ENCODE assay signal across 16 cellular contexts in genomic region chr22:17753401-17753989, GRCh38. TPM values are rescaled to one million over a fixed set of nuclear protein-coding genes. Genes with fewer than 3 reads are reported as not detected.
DNase-seq lines count a peak whose midpoint lies in the region; ATAC-seq and TF ChIP-seq lines count a peak whose summit lies in the region.
"Had no signal": no experiment of that assay in that cellular context is flagged by ENCODE, and none has a peak within 500 bp of the region (broad histone marks: within the 10 kb centered on the region; RNA-seq: fewer than 3 reads in every experiment).

No MANE protein-coding gene starts in this region.

- no peaks in the 10 kb centered on the region; the same call in 1 of the 2 replicates for H3K9me1 ChIP-seq in IMR-90 (ENCODE audit: insufficient read depth, low read length)

- intact Hi-C loops in IMR-90 (cut with micrococcal nuclease): no loop called here
- intact Hi-C loops in mucosa of descending colon (cut with DNase I, micrococcal nuclease): no loop called here

- no peak; the same call in 1 of the 2 replicates for ATAC-seq in IMR-90 (ENCODE audit: low read depth)
- ATAC-seq in mucosa of descending colon: peak; percentile 11
- no peak for ATAC-seq in GM21390 (IDR thresholded peaks at IDR 0.05; ENCODE audit: unreplicated experiment)
- ATAC-seq in HG03439 (IDR thresholded peaks at IDR 0.05; ENCODE audit: unreplicated experiment): no peak
- ATAC-seq in GM19467 (IDR thresholded peaks at IDR 0.05; ENCODE audit: unreplicated experiment): no peak

- CTCF ChIA-PET in IMR-90 (lab: Yijun Ruan, JAX): no interaction called here

- H3K36me3 ChIP-seq in IMR-90 (ENCODE audit: control insufficient read depth, insufficient read depth, low read length) (no peaks in the 10 kb centered on the region), mucosa of descending colon (ENCODE audit: low read depth) (no peaks in the 10 kb centered on the region)

- peak; percentile 88 for DNase-seq in CD1c-positive myeloid dendritic cell (ENCODE audit: extremely low spot score)
- peak; percentile 55 for DNase-seq in IMR-90
- peak; percentile 37 for DNase-seq in astrocyte of the spinal cord (ENCODE audit: low read depth, low spot score)
- DNase-seq in mucosa of descending colon: peak in 1 of 3 donors; percentile 9
- DNase-seq in putamen (ENCODE audit: low spot score): no peak
- DNase-seq: activated effector memory CD4-positive, alpha-beta T cell treated with Interleukin-2 at 50 U/mL for 16 hours; Caco-2; glutamatergic neuron; immature natural killer cell; NCI-H187; retina; SHP77 treated with DMSO at 0.1 percent for 48 hours had no signal

- WGBS in IMR-90 (ENCODE audit: extremely low coverage in 2 of 2, insufficient read length in 1 of 2), 2 experiments: 94% methylated on average over 6 of the region's 13 CpGs; no CpG with 5 or more reads in 1 of the 2 experiments

- H2BK5ac ChIP-seq in IMR-90 (ENCODE audit: low read depth, low read length, poor library complexity, severe bottlenecking): no peak overlapping the region

- H2AK9ac ChIP-seq in IMR-90 (replicated peaks; ENCODE audit: low read depth, low read length, poor library complexity): no peak overlapping the region

- no peak overlapping the region for H3K56ac ChIP-seq in IMR-90 (ENCODE audit: extremely low read depth, insufficient read depth, low read length)

- no peak overlapping the region for H3K4me2 ChIP-seq in IMR-90 (ENCODE audit: low read depth, low read length)

- BruUV-seq in IMR-90 (replicated peaks; lab: Mats Ljungman, UMichigan): no TSS peak

- no peak overlapping the region for H4K5ac ChIP-seq in IMR-90 (ENCODE audit: low read depth, low read length)

- no peak overlapping the region for H4K8ac ChIP-seq in IMR-90 (ENCODE audit: low read depth in 2 of 2, low read length in 2 of 2)

- peaks cover 28 to 31% of the 10 kb centered on the region in 2 experiments for H3K79me1 ChIP-seq in IMR-90 (ENCODE audit: low read depth in 1 of 2, low read length in 2 of 2)

- no peak overlapping the region for H2BK15ac ChIP-seq in IMR-90 (ENCODE audit: low read depth, low read length)

- H3K9ac ChIP-seq in IMR-90 (ENCODE audit: low read depth, low read length): no peak overlapping the region

- H3K18ac ChIP-seq in IMR-90 (ENCODE audit: low read depth, low read length): no peak overlapping the region

- H2BK20ac ChIP-seq in IMR-90 (ENCODE audit: low read depth, low read length): no peak overlapping the region

- dilution Hi-C loops in IMR-90 (cut with HindIII; ENCODE audit: low sequenced_read_pairs, unreplicated experiment): no loop called here

- no peak for TF ChIP-seq RAD21 in IMR-90 (IDR thresholded peaks at IDR 0.05; ENCODE audit: low read length)

- no peak overlapping the region for H3K14ac ChIP-seq in IMR-90 (replicated peaks; ENCODE audit: low read depth, low read length)

- in situ Hi-C loops in IMR-90 (cut with MboI; ENCODE audit: low sequenced_read_pairs): no loop called here
- in situ Hi-C loops in astrocyte of the spinal cord (cut with HindIII; ENCODE audit: low sequenced_read_pairs): no loop called here

- no peak overlapping the region for H3K4me3 ChIP-seq in IMR-90 (ENCODE audit: insufficient read depth, low read depth, low read length)
- no peak overlapping the region for H3K4me3 ChIP-seq in astrocyte of the spinal cord (ENCODE audit: low read depth, low read length)
- H3K4me3 ChIP-seq in mucosa of descending colon: no peak overlapping the region

- H4K91ac ChIP-seq in IMR-90 (ENCODE audit: insufficient read depth, low read depth, low read length): no peak overlapping the region

- TF ChIP-seq POLR2A in IMR-90 (IDR thresholded peaks at IDR 0.05; ENCODE audit: low read depth, low read length): no peak

- no peak overlapping the region; the same call in 1 of the 2 replicates for H2AK5ac ChIP-seq in IMR-90 (ENCODE audit: low read depth, low read length)

- H2BK120ac ChIP-seq in IMR-90 (ENCODE audit: low read depth, low read length): no peak overlapping the region

- no peak overlapping the region for H3K4ac ChIP-seq in IMR-90 (ENCODE audit: low read depth, low read length)

- no peak overlapping the region for H2AFZ ChIP-seq in IMR-90 (replicated peaks; ENCODE audit: low read length, poor library complexity)

- H3K9me3 ChIP-seq in IMR-90 (ENCODE audit: control insufficient read depth, insufficient read depth, low read length) (no peaks in the 10 kb centered on the region), mucosa of descending colon (no peaks in the 10 kb centered on the region)
- H3K9me3 ChIP-seq: Caco-2 had no signal

- TF ChIP-seq CTCF in IMR-90 (conservative IDR thresholded peaks at IDR 0.05; ENCODE audit: low read depth, low read length): no peak
- no peak for TF ChIP-seq CTCF in astrocyte of the spinal cord (IDR thresholded peaks at IDR 0.05; ENCODE audit: low read depth, low read length)
- no peak for TF ChIP-seq CTCF in mucosa of descending colon (IDR thresholded peaks at IDR 0.05)

- no peak overlapping the region for H3K23ac ChIP-seq in IMR-90 (ENCODE audit: low read depth, low read length)

- H3K4me1 ChIP-seq in IMR-90 (ENCODE audit: control insufficient read depth, insufficient read depth, low read length): no peaks in the 10 kb centered on the region
- H3K4me1 ChIP-seq in mucosa of descending colon (ENCODE audit: low read depth): no peaks in the 10 kb centered on the region
- H3K4me1 ChIP-seq: Caco-2 had no signal

- H4K20me1 ChIP-seq in IMR-90 (ENCODE audit: insufficient read depth, low read length): peaks cover 5% of the 10 kb centered on the region

- no peaks in the 10 kb centered on the region for H3K27me3 ChIP-seq in IMR-90 (ENCODE audit: control insufficient read depth, insufficient read depth, low read length)

- POLR2A ChIA-PET in IMR-90 (lab: Charles Lee; ENCODE audit: unreplicated experiment): no interaction called here

- H3K27ac ChIP-seq in IMR-90 (ENCODE audit: insufficient read depth, low read length): no peak overlapping the region
- H3K27ac ChIP-seq: epithelial cell of prostate had no signal

TF ChIP-seq in IMR-90, 13 proteins besides CTCF, POLR2A, EP300 and RAD21:
- no peak for TF ChIP-seq MAZ (IDR thresholded peaks at IDR 0.05; ENCODE audit: borderline replicate concordance, low read depth, low read length)
- no peak for TF ChIP-seq RFX5 (IDR thresholded peaks at IDR 0.05; ENCODE audit: low read depth, low read length)
- no peak for TF ChIP-seq SMC3 (IDR thresholded peaks at IDR 0.05; ENCODE audit: low read depth, low read length)
- TF ChIP-seq ELK1 (IDR thresholded peaks at IDR 0.05; ENCODE audit: borderline replicate concordance, low read depth, low read length): no peak
- TF ChIP-seq CEBPB (IDR thresholded peaks at IDR 0.05; ENCODE audit: low read depth, low read length): no peak
- no peak for TF ChIP-seq FOS (IDR thresholded peaks at IDR 0.05; ENCODE audit: low read depth, low read length)
- TF ChIP-seq USF2 (IDR thresholded peaks at IDR 0.05; ENCODE audit: low read depth, low read length): no peak
- no peak for TF ChIP-seq MAFK (IDR thresholded peaks at IDR 0.05; ENCODE audit: low read depth, low read length)
- TF ChIP-seq CHD1 (IDR thresholded peaks at IDR 0.05; ENCODE audit: low read depth, low read length): no peak
- TF ChIP-seq NFE2L2 (IDR thresholded peaks at IDR 0.05; ENCODE audit: low read depth, low read length): no peak
- TF ChIP-seq MXI1 (IDR thresholded peaks at IDR 0.05; ENCODE audit: borderline replicate concordance, low read depth, low read length): no peak

RNA-seq across cellular contexts. Expression of gene BID, which starts 20.8 kb away (rescaled TPM):
- total RNA-seq in IMR-90 (2012; rRNA removed) (59.4 and 69.5 TPM in 2 replicates), mucosa of descending colon (10 to 100 TPM; 17.9 to 35.0 (median 21.8) TPM)
- polyA plus RNA-seq in IMR-90 (2012; rRNA removed): 240 and 272 TPM in 2 replicates
- polyA plus RNA-seq in IMR-90 (2012; cell fraction: cytosol; rRNA removed): 79.6 and 204 TPM in 2 replicates
- polyA plus RNA-seq in IMR-90 (2012; cell fraction: nucleus; rRNA removed; ENCODE audit: low replicate concordance): 82.1 and 146 TPM in 2 replicates
